Comparison of ENCODE assay signal across 8 cellular contexts in genomic region chr3:195271116-195271858, GRCh38. TPM values are rescaled to one million over a fixed set of nuclear protein-coding genes. Genes with fewer than 3 reads are reported as not detected.
A peak's percentile ranks its signal among the peaks of the same experiment; 100 is the strongest.
DNase-seq lines count a peak whose midpoint lies in the region; ATAC-seq and TF ChIP-seq lines count a peak whose summit lies in the region.

A gene with protein sequence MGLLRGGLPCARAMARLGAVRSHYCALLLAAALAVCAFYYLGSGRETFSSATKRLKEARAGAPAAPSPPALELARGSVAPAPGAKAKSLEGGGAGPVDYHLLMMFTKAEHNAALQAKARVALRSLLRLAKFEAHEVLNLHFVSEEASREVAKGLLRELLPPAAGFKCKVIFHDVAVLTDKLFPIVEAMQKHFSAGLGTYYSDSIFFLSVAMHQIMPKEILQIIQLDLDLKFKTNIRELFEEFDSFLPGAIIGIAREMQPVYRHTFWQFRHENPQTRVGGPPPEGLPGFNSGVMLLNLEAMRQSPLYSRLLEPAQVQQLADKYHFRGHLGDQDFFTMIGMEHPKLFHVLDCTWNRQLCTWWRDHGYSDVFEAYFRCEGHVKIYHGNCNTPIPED (minus strand): TSS chr3:195271159. CDS start chr3:195271058, 101 bp downstream.

- under 1% methylated on average over 55 of the region's 62 CpGs for WGBS in prostate gland

- in situ Hi-C loops in GM13976 (cut with MboI; ENCODE audit: low sequenced_read_pairs, unreplicated experiment), result loop anchor here (5.0 kb wide), 1 partner anchor 251 kb away; no protein-coding TSS in a partner anchor

- CTCF ChIA-PET in T-cell (lab: Charles Lee), result interaction anchor here (0.5 to 2.9 kb wide), 37 partner anchors 9 to 875 kb away, joined by 3 to 27 read pairs (median 4); partner anchors contain the start of genes ACAP2 (in 1 of the 2), LSG1 (in 1 of the 2) and PPP1R2 (in 1 of the 2)

- peak; percentile 82 for ATAC-seq in HG02870 (IDR thresholded peaks at IDR 0.05; ENCODE audit: unreplicated experiment)
- peak; percentile 87 to 91 (median 88) for ATAC-seq in T-cell (replicated peaks in 1 of 4)
- peak; percentile 96 to 98 for ATAC-seq in left cardiac atrium
- peak; percentile 96 for ATAC-seq in upper lobe of right lung

- H3K4me1 Mint-ChIP-seq in T-cell, result peaks cover 23 to 30% (median 25%) of the 10 kb centered on the region in 3 donors

- H3K4me1 ChIP-seq in prostate gland (replicated peaks), result peaks cover 6% of the 10 kb centered on the region
- peaks cover 22% of the 10 kb centered on the region for H3K4me1 ChIP-seq in upper lobe of right lung

- TF ChIP-seq POLR2A in prostate gland (IDR thresholded peaks at IDR 0.05), result no peak

- POLR2A ChIA-PET in T-cell (lab: Charles Lee), result interaction anchor here (0.5 to 1.0 kb wide), 4 partner anchors 84 to 271 kb away, joined by 3 to 9 read pairs (median 4); no protein-coding TSS in a partner anchor

- H3K27ac Mint-ChIP-seq in T-cell, result peak within 1 kb of the TSS; percentile 81 to 85

- peak within 1 kb of the TSS; percentile 80 to 87 (median 81) for H3K4me3 Mint-ChIP-seq in T-cell

- TF ChIP-seq CTCF in GM13976 (IDR thresholded peaks at IDR 0.05; ENCODE audit: borderline replicate concordance, control extremely low read depth, extremely low read depth, insufficient read depth, missing control alignments) (peak; percentile 99), prostate gland (IDR thresholded peaks at IDR 0.05) (peak; percentile 85 to 97 (median 92)), upper lobe of right lung (IDR thresholded peaks at IDR 0.05) (peak; percentile 97)

- H3K27me3 ChIP-seq in prostate gland (replicated peaks; ENCODE audit: insufficient read depth), result no peaks in the 10 kb centered on the region
- no peaks in the 10 kb centered on the region for H3K27me3 ChIP-seq in upper lobe of right lung

- DNase-seq in GM13976 (ENCODE audit: low spot score), result peak; percentile 92
- DNase-seq in NCI-H1436 treated with DMSO at 0.1 percent for 48 hours (lab: John Stamatoyannopoulos, UW), result peak; percentile 68
- peak; percentile 72 to 91 (median 84) for DNase-seq in T-cell
- peak; percentile 80 for DNase-seq in amniotic stem cell (lab: John Stamatoyannopoulos, UW)
- DNase-seq in left cardiac atrium, result peak; percentile 94
- peak; percentile 80 for DNase-seq in prostate gland (ENCODE audit: low spot score)
- peak; percentile 96 for DNase-seq in upper lobe of right lung

- H3K36me3 ChIP-seq in prostate gland (no peaks in the 10 kb centered on the region), upper lobe of right lung (no peaks in the 10 kb centered on the region)

- no peaks in the 10 kb centered on the region for H3K27me3 Mint-ChIP-seq in T-cell

- H3K9me3 ChIP-seq in prostate gland, result no peaks in the 10 kb centered on the region
- H3K9me3 ChIP-seq in upper lobe of right lung, result no peaks in the 10 kb centered on the region

- H3K36me3 Mint-ChIP-seq in T-cell, result peaks cover 11% of the 10 kb centered on the region

- H3K9me3 Mint-ChIP-seq in T-cell, result no peaks in the 10 kb centered on the region

- H3K4me3 ChIP-seq in prostate gland (peak within 1 kb of the TSS; percentile 89 to 93), upper lobe of right lung (peak within 1 kb of the TSS; percentile 89)

- H3K27ac ChIP-seq in prostate gland (peak within 1 kb of the TSS; percentile 72 to 79), upper lobe of right lung (peak within 1 kb of the TSS; percentile 85)

- intact Hi-C loops in left cardiac atrium (cut with DNase I), result loop anchor here in 1 of 2 donors (10.0 kb wide), 1 partner anchor 254 kb away; no protein-coding TSS in a partner anchor
- intact Hi-C loops in prostate gland (cut with DNase I), result loop anchor here (5.0 kb wide), 1 partner anchor 171 kb away; the partner anchor contains the start of gene ACAP2
- intact Hi-C loops in upper lobe of right lung (cut with DNase I), result loop anchor here (10.0 kb wide), 1 partner anchor 254 kb away; no protein-coding TSS in a partner anchor

RNA-seq across cellular contexts. Expression of the gene that starts here (rescaled TPM):
- total RNA-seq in T-cell (1 to 10 TPM; 4.6 to 9.1 (median 5.7) TPM), left cardiac atrium (1 to 10 TPM; 4.2 to 8.8 TPM), prostate gland (10 to 100 TPM; 14.9 to 22.7 TPM), upper lobe of right lung (9.8 TPM)

Comparison
In these comparisons a context has a peak if more than half of its experiments do, and no peak if none do; other contexts are left out.
1. Peak in every context shown above with its lines: DNase-seq, ATAC-seq, H3K4me3 ChIP-seq and H3K27ac ChIP-seq.